In the genomic region with DNA sequence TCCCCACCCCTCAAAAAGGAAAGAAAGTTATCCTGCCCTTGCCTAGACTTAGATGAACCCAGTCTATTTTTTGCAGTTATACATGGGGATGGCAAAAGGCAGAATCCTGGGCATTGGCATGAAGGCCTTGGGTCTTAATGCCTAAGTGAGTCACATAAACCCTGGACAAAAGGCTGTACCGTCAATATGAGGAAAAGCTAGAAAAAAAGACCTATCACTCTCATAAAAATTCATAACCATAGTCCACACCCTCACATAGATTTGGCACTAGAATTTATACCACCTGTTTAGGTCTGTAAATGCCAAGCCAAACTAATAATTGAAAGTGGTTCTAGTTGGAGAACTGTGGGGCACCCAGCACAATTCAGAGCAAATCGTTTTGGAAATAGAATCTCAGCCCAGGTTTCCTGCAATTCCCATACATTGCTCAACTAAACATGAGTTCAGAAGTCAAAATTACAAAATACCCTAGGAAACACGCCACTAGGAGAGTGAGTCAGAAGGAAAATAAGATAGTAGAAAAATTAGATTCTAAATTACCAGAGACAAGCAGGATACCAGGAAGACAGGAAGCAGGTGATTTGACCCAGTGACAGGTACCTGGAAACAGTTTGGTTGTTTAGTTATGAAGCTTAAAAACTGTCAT, we compare ENCODE assay signal across 16 cellular contexts.
DNase-seq lines count a peak whose midpoint lies in the region; ATAC-seq and TF ChIP-seq lines count a peak whose summit lies in the region.
"Had no signal": no experiment of that assay in that cellular context is flagged by ENCODE, and none has a peak within 500 bp of the region (broad histone marks: within the 10 kb centered on the region; RNA-seq: fewer than 3 reads in every experiment).

No MANE protein-coding gene starts in this region.

- peak overlapping the region; percentile 35 for H3K4me3 Mint-ChIP-seq in activated T-helper 1 cell treated with anti-CD3 and anti-CD28 coated beads, Interleukin-12 subunit alpha, Interleukin-12 subunit beta, Interleukin-2, Interleukin-4 antibody, amounts not matched to agents 30 ng/mL and 10 ng/mL and 1 ng/mL, durations not matched to agents 14 hours and 24 hours and 36 hours
- no peak overlapping the region for H3K4me3 Mint-ChIP-seq in T-cell

- no peak overlapping the region for H3K27ac Mint-ChIP-seq in activated T-helper 1 cell treated with anti-CD3 and anti-CD28 coated beads, Interleukin-12 subunit alpha, Interleukin-12 subunit beta, Interleukin-2, Interleukin-4 antibody, amounts not matched to agents 30 ng/mL and 10 ng/mL and 1 ng/mL, durations not matched to agents 14 hours and 24 hours and 36 hours
- H3K27ac Mint-ChIP-seq in T-cell: no peak overlapping the region
- H3K27ac Mint-ChIP-seq: IgD-negative memory B cell had no signal

- H3K27me3 Mint-ChIP-seq in activated T-helper 1 cell treated with anti-CD3 and anti-CD28 coated beads, Interleukin-12 subunit alpha, Interleukin-12 subunit beta, Interleukin-2, Interleukin-4 antibody, amounts not matched to agents 30 ng/mL and 10 ng/mL and 1 ng/mL, durations not matched to agents 14 hours and 24 hours and 36 hours (ENCODE audit: insufficient read depth): no peaks in the 10 kb centered on the region
- H3K27me3 Mint-ChIP-seq in T-cell: no peaks in the 10 kb centered on the region
- H3K27me3 Mint-ChIP-seq: IgD-negative memory B cell had no signal

- ATAC-seq in mucosa of descending colon (peak; percentile 69), T-cell (replicated peaks in 1 of 4) (no peak)
- ATAC-seq: Panc1 had no signal

- TF ChIP-seq CTCF in mucosa of descending colon (IDR thresholded peaks at IDR 0.05): no peak

- DNase-seq in GM03348 (ENCODE audit: low spot score) (peak; percentile 54), fibroblast of gingiva (ENCODE audit: low read depth) (peak; percentile 64), mucosa of descending colon (no peak), inferior parietal cortex (ENCODE audit: extremely low spot score) (no peak), DMS 273 (lab: John Stamatoyannopoulos, UW; ENCODE audit: unreplicated experiment) (no peak), T-cell (no peak)
- no peak for DNase-seq in activated T-helper 1 cell treated with anti-CD3 and anti-CD28 coated beads, Interleukin-12 subunit alpha, Interleukin-12 subunit beta, Interleukin-2, Interleukin-4 antibody, amounts not matched to agents 30 ng/mL and 10 ng/mL and 1 ng/mL, durations not matched to agents 14 hours and 24 hours and 36 hours (ENCODE audit: low spot score)
- no peak for DNase-seq in stimulated activated CD4-positive, alpha-beta T cell treated with anti-CD3 and anti-CD28 coated beads, Interleukin-4, amount 100 ng/mL, for 24 hours
- DNase-seq: activated CD4-positive, alpha-beta T cell treated with anti-CD3 and anti-CD28 coated beads for 4 hours; activated CD8-positive, alpha-beta memory T cell treated with anti-CD3 and anti-CD28 coated beads, Interleukin-2, amount 50 U/mL, for 4 hours; activated naive CD4-positive, alpha-beta T cell treated with Interleukin-2 at 50 U/mL for 16 hours; NCI-H82 had no signal

- CTCF ChIA-PET in T-cell (lab: Charles Lee): no interaction called here

- no peaks in the 10 kb centered on the region for H3K36me3 ChIP-seq in mucosa of descending colon (ENCODE audit: low read depth)
- H3K36me3 ChIP-seq: thoracic aorta had no signal

- no peaks in the 10 kb centered on the region for H3K9me3 Mint-ChIP-seq in activated T-helper 1 cell treated with anti-CD3 and anti-CD28 coated beads, Interleukin-12 subunit alpha, Interleukin-12 subunit beta, Interleukin-2, Interleukin-4 antibody, amounts not matched to agents 30 ng/mL and 10 ng/mL and 1 ng/mL, durations not matched to agents 14 hours and 24 hours and 36 hours
- H3K9me3 Mint-ChIP-seq in T-cell: no peaks in the 10 kb centered on the region
- H3K9me3 Mint-ChIP-seq: IgD-negative memory B cell had no signal

- H3K4me1 Mint-ChIP-seq in activated T-helper 1 cell treated with anti-CD3 and anti-CD28 coated beads, Interleukin-12 subunit alpha, Interleukin-12 subunit beta, Interleukin-2, Interleukin-4 antibody, amounts not matched to agents 30 ng/mL and 10 ng/mL and 1 ng/mL, durations not matched to agents 14 hours and 24 hours and 36 hours (ENCODE audit: low read depth): peaks cover 11% of the 10 kb centered on the region
- peaks cover 6 to 31% (median 9%) of the 10 kb centered on the region in 3 donors for H3K4me1 Mint-ChIP-seq in T-cell

- POLR2A ChIA-PET in T-cell (lab: Charles Lee): no interaction called here

- no peaks in the 10 kb centered on the region for H3K9me3 ChIP-seq in mucosa of descending colon
- H3K9me3 ChIP-seq: thoracic aorta had no signal

- H3K4me3 ChIP-seq in mucosa of descending colon: no peak overlapping the region
- H3K4me3 ChIP-seq: smooth muscle cell, thoracic aorta had no signal

- H3K36me3 Mint-ChIP-seq in activated T-helper 1 cell treated with anti-CD3 and anti-CD28 coated beads, Interleukin-12 subunit alpha, Interleukin-12 subunit beta, Interleukin-2, Interleukin-4 antibody, amounts not matched to agents 30 ng/mL and 10 ng/mL and 1 ng/mL, durations not matched to agents 14 hours and 24 hours and 36 hours (ENCODE audit: low read depth): peaks cover 14% of the 10 kb centered on the region
- H3K36me3 Mint-ChIP-seq in T-cell: peaks cover 16% of the 10 kb centered on the region

- intact Hi-C loops in activated T-helper 1 cell treated with anti-CD3 and anti-CD28 coated beads, Interleukin-12 subunit alpha, Interleukin-12 subunit beta, Interleukin-2, Interleukin-4 antibody, amounts not matched to agents 30 ng/mL and 10 ng/mL and 1 ng/mL, durations not matched to agents 14 hours and 24 hours and 36 hours (cut with micrococcal nuclease): no loop called here
- intact Hi-C loops in mucosa of descending colon (cut with DNase I, micrococcal nuclease): no loop called here

- peaks cover 8% of the 10 kb centered on the region for H3K4me1 ChIP-seq in mucosa of descending colon (ENCODE audit: low read depth)

Comparison
In these comparisons a context has a peak if more than half of its experiments do, and no peak if none do; other contexts are left out.
1. DNase-seq: peak in GM03348 (single experiment) and fibroblast of gingiva (single experiment); none in activated T-helper 1 cell treated with anti-CD3 and anti-CD28 coated beads, Interleukin-12 subunit alpha, Interleukin-12 subunit beta, Interleukin-2, Interleukin-4 antibody, amounts not matched to agents 30 ng/mL and 10 ng/mL and 1 ng/mL, durations not matched to agents 14 hours and 24 hours and 36 hours (single experiment), mucosa of descending colon (0 of 3), stimulated activated CD4-positive, alpha-beta T cell treated with anti-CD3 and anti-CD28 coated beads, Interleukin-4, amount 100 ng/mL, for 24 hours (single experiment), inferior parietal cortex (single experiment), DMS 273 (single experiment) and T-cell (0 of 34).